ENCODE assay signal across 8 cellular contexts in genomic region chr5:177600458-177601018, GRCh38. TPM values are rescaled to one million over a fixed set of nuclear protein-coding genes. Genes with fewer than 3 reads are reported as not detected.
A peak's percentile ranks its signal among the peaks of the same experiment; 100 is the strongest.
DNase-seq lines count a peak whose midpoint lies in the region; ATAC-seq and TF ChIP-seq lines count a peak whose summit lies in the region.

No MANE protein-coding gene starts in this region.

- peak overlapping the region; percentile 69 for H3K9ac ChIP-seq in H9 (ENCODE audit: extremely low read depth, insufficient read length, low read length)

- peak; percentile 53 for DNase-seq in Ammon's horn (ENCODE audit: low spot score)
- no peak for DNase-seq in H9
- DNase-seq in WTC11 (ENCODE audit: low spot score), result no peak
- DNase-seq in glomerular visceral epithelial cell (ENCODE audit: extremely low spot score), result peak; percentile 36
- DNase-seq in psoas muscle, result no peak
- DNase-seq in NCI-H1436 treated with DMSO at 0.1 percent for 48 hours (lab: John Stamatoyannopoulos, UW), result no peak
- no peak for DNase-seq in NCI-H526 treated with DMSO at 0.1 percent for 48 hours (lab: John Stamatoyannopoulos, UW)

- H3K23ac ChIP-seq in H9 (ENCODE audit: insufficient read length, low read depth, low read length), result no peak overlapping the region

- no peaks in the 10 kb centered on the region for H3K79me2 ChIP-seq in H9 (ENCODE audit: insufficient read depth, low read length)

- no peak overlapping the region for H3K18ac ChIP-seq in H9 (ENCODE audit: insufficient read length, low read depth, low read length)

- no peak overlapping the region for H2AFZ ChIP-seq in H9 (ENCODE audit: low read length)

- no peak overlapping the region for H4K91ac ChIP-seq in H9 (ENCODE audit: insufficient read length, low read depth, low read length)

- intact Hi-C loops in psoas muscle (cut with DNase I), result no loop called here

- no peak overlapping the region for H2BK120ac ChIP-seq in H9 (ENCODE audit: low read depth, low read length, poor library complexity, severe bottlenecking)

- H3K14ac ChIP-seq in H9 (ENCODE audit: insufficient read depth, low read length), result peak overlapping the region; percentile 39; the same call in 1 of the 2 replicates

- peaks cover 6% of the 10 kb centered on the region for H3K23me2 ChIP-seq in H9 (ENCODE audit: insufficient read length, low read depth, low read length, poor library complexity, severe bottlenecking)

- ATAC-seq in WTC11 (no peak), psoas muscle (peak; percentile 4 to 28 (median 10)), GM18867 (IDR thresholded peaks at IDR 0.05; ENCODE audit: unreplicated experiment) (no peak)

- no peak overlapping the region for H2BK12ac ChIP-seq in H9 (ENCODE audit: insufficient read length, low read depth, low read length)

- no peaks in the 10 kb centered on the region for H4K20me1 ChIP-seq in H9 (ENCODE audit: control insufficient read depth, insufficient read depth, insufficient read length)

- H3T11ph ChIP-seq in H9 (ENCODE audit: low read length), result no peak overlapping the region

- no peaks in the 10 kb centered on the region for H3K79me1 ChIP-seq in H9 (ENCODE audit: insufficient read depth, low read depth, low read length, poor library complexity, severe bottlenecking)

- H3K27me3 Mint-ChIP-seq in H9 (ENCODE audit: low read depth) (peaks cover 11% of the 10 kb centered on the region), WTC11 (ENCODE audit: low read depth) (peaks cover 21% of the 10 kb centered on the region)

- H3K27me3 ChIP-seq in H9 (ENCODE audit: insufficient read depth, low read length) (no peaks in the 10 kb centered on the region), psoas muscle (ENCODE audit: insufficient read depth in 3 of 3, low read length in 2 of 3) (no peaks in the 10 kb centered on the region)

- WGBS in H9 (ENCODE audit: extremely low coverage, insufficient read length, low lambda C conversion rate), result no CpG with 5 or more reads among the region's 20 CpGs
- 2 to 6% (median 2%) methylated on average over 19 to 20 of the region's 20 CpGs for WGBS in psoas muscle, 3 donors

- no peak overlapping the region for H4K8ac ChIP-seq in H9 (replicated peaks; ENCODE audit: insufficient read length, low read depth, low read length)

- H3K36me3 Mint-ChIP-seq in H9 (ENCODE audit: insufficient read depth in 1 of 3, low read depth in 3 of 3) (peaks cover 12 to 31% (median 22%) of the 10 kb centered on the region in 3 experiments), WTC11 (peaks cover 9% of the 10 kb centered on the region)

- H4K5ac ChIP-seq in H9 (ENCODE audit: insufficient read length, low read depth, low read length), result no peak overlapping the region

- peaks cover 11 to 16% of the 10 kb centered on the region in 2 experiments for H3K4me1 Mint-ChIP-seq in H9
- H3K4me1 Mint-ChIP-seq in WTC11, result peaks cover 17% of the 10 kb centered on the region

- H3K4me3 ChIP-seq in psoas muscle, result peak overlapping the region; percentile 93

- H3K4me1 ChIP-seq in H9 (ENCODE audit: insufficient read depth, low read length) (peaks cover 3% of the 10 kb centered on the region; the same call in 1 of the 2 replicates), psoas muscle (peaks cover 11% of the 10 kb centered on the region)

- H3K4ac ChIP-seq in H9 (ENCODE audit: low read depth, low read length), result no peak overlapping the region

- H3K56ac ChIP-seq in H9 (ENCODE audit: insufficient read length, low read depth, low read length), result no peak overlapping the region

- POLR2A ChIA-PET in WTC11 (lab: Charles Lee), result interaction anchor here (0.6 kb wide), 1 partner anchor 11 kb away, joined by 4 read pairs; no protein-coding TSS in a partner anchor

- H3K4me3 Mint-ChIP-seq in H9 (peak overlapping the region; percentile 83 to 96), WTC11 (peak overlapping the region; percentile 97)

- no peaks in the 10 kb centered on the region; a peak in 1 of 5 replicates for H3K9me3 Mint-ChIP-seq in H9
- no peaks in the 10 kb centered on the region for H3K9me3 Mint-ChIP-seq in WTC11

- no peak overlapping the region for H2BK20ac ChIP-seq in H9 (ENCODE audit: low read depth, low read length, poor library complexity, severe bottlenecking)

- TF ChIP-seq CTCF in H9 (conservative IDR thresholded peaks at IDR 0.05) (no peak), WTC11 (IDR thresholded peaks at IDR 0.05) (no peak), psoas muscle (IDR thresholded peaks at IDR 0.05) (no peak)

- H3K9me3 ChIP-seq in H9 (ENCODE audit: control insufficient read depth, low read depth, low read length) (no peaks in the 10 kb centered on the region), psoas muscle (no peaks in the 10 kb centered on the region)

- peak overlapping the region; percentile 17 to 74 (median 46); a peak in 6 of 7 replicates for H3K27ac Mint-ChIP-seq in H9
- H3K27ac Mint-ChIP-seq in WTC11, result peak overlapping the region; percentile 93

- CTCF ChIA-PET in WTC11 (lab: Charles Lee), result no interaction called here

- H3K4me2 ChIP-seq in H9 (ENCODE audit: insufficient read depth, insufficient read length, low read length), result peak overlapping the region; percentile 95

- H2AK5ac ChIP-seq in H9 (ENCODE audit: insufficient read length, low read length), result no peak overlapping the region

- H2BK15ac ChIP-seq in H9 (ENCODE audit: low read depth, low read length), result no peak overlapping the region

- H3K27ac ChIP-seq in H9 (ENCODE audit: insufficient read length, low read depth, low read length), result no peak overlapping the region
- peak overlapping the region; percentile 91 for H3K27ac ChIP-seq in psoas muscle

- peaks cover 5 to 13% of the 10 kb centered on the region in 2 donors for H3K36me3 ChIP-seq in psoas muscle (ENCODE audit: insufficient read depth in 1 of 2, low read depth in 1 of 2)

- H2BK5ac ChIP-seq in H9 (ENCODE audit: insufficient read length, low read length), result no peak overlapping the region

TF ChIP-seq in WTC11, 78 proteins besides CTCF, POLR2A, EP300 and RAD21:
- TF ChIP-seq RORB (CRISPR knock-in tag; IDR thresholded peaks at IDR 0.05), result no peak
- no peak for TF ChIP-seq TP53 (CRISPR knock-in tag; IDR thresholded peaks at IDR 0.05)
- no peak for TF ChIP-seq JUN (CRISPR knock-in tag; IDR thresholded peaks at IDR 0.05)
- TF ChIP-seq ATF1 (CRISPR knock-in tag; IDR thresholded peaks at IDR 0.05), result no peak
- TF ChIP-seq SOX15 (CRISPR knock-in tag; IDR thresholded peaks at IDR 0.05), result no peak
- TF ChIP-seq CBFB (CRISPR knock-in tag; IDR thresholded peaks at IDR 0.05; ENCODE audit: low read depth), result no peak
- no peak for TF ChIP-seq IRF2 (CRISPR knock-in tag; IDR thresholded peaks at IDR 0.05; ENCODE audit: borderline replicate concordance, low read depth)
- TF ChIP-seq, protein P1, sequence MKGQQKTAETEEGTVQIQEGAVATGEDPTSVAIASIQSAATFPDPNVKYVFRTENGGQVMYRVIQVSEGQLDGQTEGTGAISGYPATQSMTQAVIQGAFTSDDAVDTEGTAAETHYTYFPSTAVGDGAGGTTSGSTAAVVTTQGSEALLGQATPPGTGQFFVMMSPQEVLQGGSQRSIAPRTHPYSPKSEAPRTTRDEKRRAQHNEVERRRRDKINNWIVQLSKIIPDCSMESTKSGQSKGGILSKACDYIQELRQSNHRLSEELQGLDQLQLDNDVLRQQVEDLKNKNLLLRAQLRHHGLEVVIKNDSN (CRISPR knock-in tag; IDR thresholded peaks at IDR 0.05), result no peak

RNA-seq across cellular contexts. Expression of gene B4GALT7, which starts 0.6 kb away (rescaled TPM):
- total RNA-seq in H9 (2021), result 26.3 TPM in 2 replicates
- total RNA-seq in WTC11 (2021), result 20.3 to 22.5 TPM (median 21.7 TPM) in 3 replicates
- total RNA-seq in psoas muscle, result 10 to 100 TPM; 12.7 to 18.5 (median 14.1) TPM
- polyA plus RNA-seq in psoas muscle, result 10 to 100 TPM; 13.0 to 23.1 (median 15.1) TPM

RNA-seq across cellular contexts. Expression of gene TMED9, which starts 8.5 kb away (rescaled TPM):
- total RNA-seq in H9 (2021), result 155 and 156 TPM in 2 replicates
- total RNA-seq in WTC11 (2021), result 164 to 172 TPM (median 170 TPM) in 3 replicates
- 10 to 100 TPM; 47.5 to 71.9 (median 56.7) TPM for total RNA-seq in psoas muscle
- polyA plus RNA-seq in psoas muscle, result 100 to 1,000 TPM in 2 of 3 donors, 10 to 100 TPM in 1; 78.3 to 185 (median 115) TPM

RNA-seq across cellular contexts. Expression of gene FAM193B, which starts 46.2 kb away (rescaled TPM):
- total RNA-seq in H9 (2021), result 65.0 and 71.5 TPM in 2 replicates
- 95.1 to 101 TPM (median 95.6 TPM) in 3 replicates for total RNA-seq in WTC11 (2021)
- 10 to 100 TPM; 27.2 to 36.7 (median 30.3) TPM for total RNA-seq in psoas muscle
- 10 to 100 TPM; 26.9 to 31.2 (median 27.0) TPM for polyA plus RNA-seq in psoas muscle

Comparison
In these comparisons a context has a peak if more than half of its experiments do, and no peak if none do; other contexts are left out.
1. DNase-seq: peak in Ammon's horn (single experiment) and glomerular visceral epithelial cell (single experiment); none in H9 (single experiment), WTC11 (single experiment), psoas muscle (0 of 2), NCI-H1436 treated with DMSO at 0.1 percent for 48 hours (single experiment) and NCI-H526 treated with DMSO at 0.1 percent for 48 hours (single experiment).
2. ATAC-seq: peak in psoas muscle (4 of 4); none in WTC11 (single experiment) and GM18867 (single experiment).